Comparison of ENCODE assay signal across 10 cellular contexts in the genomic region with DNA sequence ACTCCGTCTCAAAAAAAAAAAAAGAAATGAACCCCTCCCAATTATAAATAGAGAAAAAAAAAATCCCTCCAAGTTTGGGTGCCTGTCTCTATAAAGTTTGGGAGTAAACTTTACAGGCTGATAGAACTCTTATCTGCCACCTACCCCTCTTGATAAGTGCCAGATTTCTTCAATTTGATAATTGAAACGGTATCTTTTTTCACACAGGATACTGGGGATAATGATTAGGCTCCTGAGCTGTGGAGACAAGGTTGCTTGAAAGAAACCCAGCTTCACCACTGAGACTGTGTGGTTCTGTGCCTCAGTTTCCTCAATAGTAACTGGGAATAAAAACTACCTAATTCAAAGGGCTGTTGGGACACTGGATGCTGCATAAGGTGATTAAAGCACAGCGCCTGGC. TPM values are rescaled to one million over a fixed set of nuclear protein-coding genes. Genes with fewer than 3 reads are reported as not detected.
A peak's percentile ranks its signal among the peaks of the same experiment; 100 is the strongest.
DNase-seq lines count a peak whose midpoint lies in the region; ATAC-seq, FAIRE-seq and TF ChIP-seq lines count a peak whose summit lies in the region.
"Had no signal": no experiment of that assay in that cellular context is flagged by ENCODE, and none has a peak within 500 bp of the region (broad histone marks: within the 10 kb centered on the region; RNA-seq: fewer than 3 reads in every experiment).

No MANE protein-coding gene starts in this region.

- H3K9me3 ChIP-seq in kidney (ENCODE audit: control insufficient read depth in 1 of 2, low read length in 2 of 2) (no peaks in the 10 kb centered on the region), subcutaneous abdominal adipose tissue (ENCODE audit: control insufficient read depth in 5 of 5, low read length in 5 of 5) (no peaks in the 10 kb centered on the region)

- H3K9ac ChIP-seq in kidney (ENCODE audit: low read length in 2 of 2) = peak overlapping the region in 1 of 2 donors; percentile 26
- H3K9ac ChIP-seq in subcutaneous abdominal adipose tissue (ENCODE audit: low read length in 5 of 5) = peak overlapping the region in 1 of 5 donors; percentile 51

- H3K27ac ChIP-seq in kidney (ENCODE audit: low read depth in 2 of 2, low read length in 2 of 2) (no peak overlapping the region), subcutaneous abdominal adipose tissue (ENCODE audit: low read depth, low read length) (no peak overlapping the region)
- H3K27ac ChIP-seq: RWPE1 had no signal

- TF ChIP-seq CTCF in kidney (IDR thresholded peaks at IDR 0.05; ENCODE audit: borderline replicate concordance, extremely low read depth, insufficient read depth) = no peak

- H3K4me1 ChIP-seq in kidney (ENCODE audit: control insufficient read depth in 1 of 2, insufficient read depth in 1 of 2, low read depth in 1 of 2, low read length in 2 of 2) (no peaks in the 10 kb centered on the region), subcutaneous abdominal adipose tissue (ENCODE audit: control insufficient read depth in 5 of 5, insufficient read depth in 5 of 5, low read length in 5 of 5) (peaks cover 0 to 4% (median 0%) of the 10 kb centered on the region in 5 donors)

- H3K36me3 ChIP-seq in kidney (ENCODE audit: control insufficient read depth in 1 of 2, insufficient read depth in 2 of 2, low read length in 2 of 2) (no peaks in the 10 kb centered on the region), subcutaneous abdominal adipose tissue (ENCODE audit: control insufficient read depth in 5 of 5, insufficient read depth in 5 of 5, low read length in 5 of 5) (no peaks in the 10 kb centered on the region)

- H3K27me3 ChIP-seq in subcutaneous abdominal adipose tissue (ENCODE audit: control insufficient read depth in 5 of 5, insufficient read depth in 4 of 5, low read length in 5 of 5) = peaks cover 0 to 11% (median 2%) of the 10 kb centered on the region in 5 donors

- no peak for ATAC-seq in activated T-cell treated with anti-CD3 and anti-CD28 coated beads, Interleukin-2, amount 50 U/mL, for 4 hours
- no peak for ATAC-seq in GM21423 (IDR thresholded peaks at IDR 0.05; ENCODE audit: unreplicated experiment)

- intact Hi-C loops in kidney (cut with DNase I) = no loop called here

- peak overlapping the region; percentile 87 for H3K4me3 Mint-ChIP-seq in activated T-cell treated with anti-CD3 and anti-CD28 coated beads, Interleukin-2, amount 50 U/mL, for 4 hours
- peak overlapping the region; percentile 86 for H3K4me3 Mint-ChIP-seq in activated naive CD8-positive, alpha-beta T cell

- H3K4me1 Mint-ChIP-seq in activated T-cell treated with anti-CD3 and anti-CD28 coated beads, Interleukin-2, amount 50 U/mL, for 4 hours (ENCODE audit: low read depth) = peaks cover 13% of the 10 kb centered on the region
- H3K4me1 Mint-ChIP-seq in activated naive CD8-positive, alpha-beta T cell (ENCODE audit: low read depth) = peaks cover 17% of the 10 kb centered on the region

- no peak overlapping the region for H3K27ac Mint-ChIP-seq in activated naive CD8-positive, alpha-beta T cell

- no peak for TF ChIP-seq POLR2A in GM12891 (IDR thresholded peaks at IDR 0.05; ENCODE audit: low read depth, low read length)

- H3K36me3 Mint-ChIP-seq in activated T-cell treated with anti-CD3 and anti-CD28 coated beads, Interleukin-2, amount 50 U/mL, for 4 hours (ENCODE audit: insufficient read depth) = no peaks in the 10 kb centered on the region
- H3K36me3 Mint-ChIP-seq in activated naive CD8-positive, alpha-beta T cell = no peaks in the 10 kb centered on the region

- no peak for DNase-seq in activated T-cell treated with anti-CD3 and anti-CD28 coated beads, Interleukin-2, amount 50 U/mL, for 4 hours
- no peak for DNase-seq in activated T-cell treated with anti-CD3 and anti-CD28 coated beads for 4 hours
- DNase-seq in kidney = no peak
- no peak for DNase-seq in NCI-H128 (lab: John Stamatoyannopoulos, UW; ENCODE audit: unreplicated experiment)
- no peak for DNase-seq in GM12891 (ENCODE audit: insufficient read length, low spot score)
- DNase-seq: NCI-H1436 treated with DMSO at 0.1 percent for 48 hours had no signal

- H3K4me3 ChIP-seq in kidney (ENCODE audit: low read length in 2 of 2) (peak overlapping the region; percentile 29 to 59), subcutaneous abdominal adipose tissue (ENCODE audit: low read depth in 1 of 5, low read length in 5 of 5) (peak overlapping the region in 3 of 5 donors; percentile 36 to 57 (median 53))

- FAIRE-seq in kidney (lab: Jason Lieb, UNC) (no peak), GM12891 (lab: Jason Lieb, UNC) (no peak)

- no peaks in the 10 kb centered on the region for H3K27me3 Mint-ChIP-seq in activated T-cell treated with anti-CD3 and anti-CD28 coated beads, Interleukin-2, amount 50 U/mL, for 4 hours (ENCODE audit: low read depth)
- H3K27me3 Mint-ChIP-seq in activated naive CD8-positive, alpha-beta T cell = no peaks in the 10 kb centered on the region

- H3K9me3 Mint-ChIP-seq in activated T-cell treated with anti-CD3 and anti-CD28 coated beads, Interleukin-2, amount 50 U/mL, for 4 hours = no peaks in the 10 kb centered on the region
- H3K9me3 Mint-ChIP-seq in activated naive CD8-positive, alpha-beta T cell (ENCODE audit: low read depth) = no peaks in the 10 kb centered on the region

TF ChIP-seq in GM12891, 5 proteins besides CTCF, POLR2A, EP300 and RAD21:
- TF ChIP-seq TAF1 (IDR thresholded peaks at IDR 0.05; ENCODE audit: low read depth, low read length) = no peak
- TF ChIP-seq SPI1 (IDR thresholded peaks at IDR 0.05; ENCODE audit: low read depth, low read length) = no peak
- no peak for TF ChIP-seq POLR2AphosphoS5 (IDR thresholded peaks at IDR 0.05; ENCODE audit: low read depth, low read length)
- no peak for TF ChIP-seq PAX5 (IDR thresholded peaks at IDR 0.05; ENCODE audit: insufficient read depth, low read length, severe bottlenecking)
- no peak for TF ChIP-seq POU2F2 (IDR thresholded peaks at IDR 0.05; ENCODE audit: low read depth, low read length)

RNA-seq across cellular contexts. Expression of a gene that starts 0.6 kb away (rescaled TPM):
- under 1 TPM in 1 of 3 donors, not detected in 2; 0.11 TPM for total RNA-seq in activated T-cell treated with anti-CD3 and anti-CD28 coated beads, Interleukin-2, amount 50 U/mL, for 4 hours
- 6.4 TPM for total RNA-seq in kidney
- 1.6 TPM for polyA plus RNA-seq in kidney (ENCODE audit: insufficient read depth, low read depth, low replicate concordance)
- polyA plus RNA-seq in GM12891 (2012; ENCODE audit: low read depth, missing spikeins) = not detected
